1 cellular context compared by ENCODE assay signal in genomic region chr12:6534158-6534913, GRCh38.
TF ChIP-seq lines count a peak whose summit lies in the region.

GAPDH (plus strand) TSS chr12:6534517; CDS start chr12:6534833, 316 bp downstream.

TF ChIP-seq in GM12878, 131 proteins besides CTCF, POLR2A, EP300 and RAD21 (continued from another document and continues in another):
- TF ChIP-seq USF1 (IDR thresholded peaks at IDR 0.05; ENCODE audit: borderline replicate concordance, extremely low read length, insufficient read depth, low read depth, low read length), result no peak
- TF ChIP-seq MTA2 (IDR thresholded peaks at IDR 0.05; ENCODE audit: low read depth), result no peak; the same call in 1 of the 2 replicates
- no peak for TF ChIP-seq IRF3 (IDR thresholded peaks at IDR 0.05)
- no peak for TF ChIP-seq MYB (IDR thresholded peaks at IDR 0.05; ENCODE audit: borderline replicate concordance, low read depth, low read length)
- no peak for TF ChIP-seq TARDBP (IDR thresholded peaks at IDR 0.05; ENCODE audit: borderline replicate concordance)
- TF ChIP-seq BCLAF1 (IDR thresholded peaks at IDR 0.05), result no peak; the same call in 1 of the 2 replicates
- TF ChIP-seq RFX5 (IDR thresholded peaks at IDR 0.05; ENCODE audit: low read depth, low read length), result peak; percentile 17; the same call in 1 of the 2 replicates
- no peak for TF ChIP-seq SMC3 (IDR thresholded peaks at IDR 0.05; ENCODE audit: borderline replicate concordance, low read length)
- no peak for TF ChIP-seq SREBF2 (IDR thresholded peaks at IDR 0.05; ENCODE audit: low read length)
- TF ChIP-seq PML (IDR thresholded peaks at IDR 0.05; ENCODE audit: low read length), result no peak
- no peak for TF ChIP-seq NFXL1 (IDR thresholded peaks at IDR 0.05; ENCODE audit: borderline replicate concordance)
- TF ChIP-seq CHD4 (IDR thresholded peaks at IDR 0.05), result no peak
- no peak for TF ChIP-seq NR2F1 (conservative IDR thresholded peaks at IDR 0.05)
- no peak; the same call in 1 of the 2 replicates for TF ChIP-seq CHD2 (IDR thresholded peaks at IDR 0.05; ENCODE audit: borderline replicate concordance, low read depth, low read length)
- peak; percentile 95 for TF ChIP-seq TCF3 (IDR thresholded peaks at IDR 0.05; ENCODE audit: borderline replicate concordance, insufficient read depth, low read depth, low read length)
- peak; percentile 94 for TF ChIP-seq ZNF687 (IDR thresholded peaks at IDR 0.05)
- TF ChIP-seq TBL1XR1 (IDR thresholded peaks at IDR 0.05; ENCODE audit: low read depth, low read length), result peak; percentile 52; the same call in 1 of the 2 replicates
- TF ChIP-seq CHD1 (IDR thresholded peaks at IDR 0.05; ENCODE audit: low read depth, low read length), result peak; percentile 88
- peak; percentile 90 for TF ChIP-seq SIN3A (IDR thresholded peaks at IDR 0.05; ENCODE audit: low read depth, low read length)
- TF ChIP-seq PRDM15 (CRISPR knock-in tag; IDR thresholded peaks at IDR 0.05), result no peak
- TF ChIP-seq E2F4 (IDR thresholded peaks at IDR 0.05; ENCODE audit: low read depth, low read length), result no peak
- TF ChIP-seq GATAD2B (conservative IDR thresholded peaks at IDR 0.05; ENCODE audit: low read depth), result peak; percentile 29; the same call in 1 of the 2 replicates
- TF ChIP-seq YY1 (IDR thresholded peaks at IDR 0.05; ENCODE audit: low read depth, low read length), result no peak; the same call in none of the 2 replicates
- TF ChIP-seq NR2C1 (IDR thresholded peaks at IDR 0.05), result no peak
- TF ChIP-seq ZNF622 (IDR thresholded peaks at IDR 0.05), result no peak
- TF ChIP-seq DPF2 (IDR thresholded peaks at IDR 0.05), result no peak; the same call in 1 of the 2 replicates
- TF ChIP-seq BACH1 (IDR thresholded peaks at IDR 0.05; ENCODE audit: borderline replicate concordance), result peak; percentile 63
- TF ChIP-seq ZBTB40 (IDR thresholded peaks at IDR 0.05; ENCODE audit: borderline replicate concordance), result peak; percentile 70; the same call in 1 of the 2 replicates
- TF ChIP-seq CEBPB (IDR thresholded peaks at IDR 0.05; ENCODE audit: borderline replicate concordance in 1 of 2, low read depth in 2 of 2, low read length in 2 of 2), result no peak
- peak; percentile 68; the same call in 1 of the 2 replicates for TF ChIP-seq CREM (IDR thresholded peaks at IDR 0.05; ENCODE audit: low read depth)
- TF ChIP-seq ESRRA (IDR thresholded peaks at IDR 0.05; ENCODE audit: low read length), result no peak; the same call in 1 of the 2 replicates
- TF ChIP-seq REST (IDR thresholded peaks at IDR 0.05; ENCODE audit: low read depth, low read length), result no peak
- no peak for TF ChIP-seq PKNOX1 (IDR thresholded peaks at IDR 0.05)
- peak in 1 of 2 experiments; percentile 53; a peak in 1 of 4 replicates for TF ChIP-seq SRF (IDR thresholded peaks at IDR 0.05; ENCODE audit: low read depth in 2 of 2, low read length in 2 of 2)
